ENCODE assay signal across 8 cellular contexts in the genomic region with DNA sequence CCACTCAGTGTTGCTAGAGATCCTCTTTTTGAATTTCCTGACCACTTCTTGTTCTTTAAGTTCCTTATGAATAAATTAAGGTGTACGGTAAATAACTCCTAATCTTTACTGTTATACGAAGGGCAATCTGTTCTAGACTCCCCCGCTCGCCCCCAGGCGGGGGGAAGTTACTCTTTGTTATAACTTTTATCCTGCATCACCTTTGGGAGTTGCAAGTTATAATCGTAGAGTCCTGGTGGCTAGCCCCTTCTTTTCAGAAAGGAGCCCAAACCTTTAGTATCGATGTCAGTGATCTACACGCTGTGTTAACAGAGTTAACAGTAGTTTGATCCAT. TPM values are rescaled to one million over a fixed set of nuclear protein-coding genes. Genes with fewer than 3 reads are reported as not detected.
DNase-seq lines count a peak whose midpoint lies in the region; ATAC-seq and TF ChIP-seq lines count a peak whose summit lies in the region.

No MANE protein-coding gene starts in this region.

- H3K79me2 ChIP-seq in DOHH2 (ENCODE audit: control insufficient read depth, low read length), result peaks cover 4% of the 10 kb centered on the region; the same call in 1 of the 2 replicates

- ATAC-seq in naive thymus-derived CD4-positive, alpha-beta T cell, result no peak
- ATAC-seq in HG02610 (IDR thresholded peaks at IDR 0.05; ENCODE audit: unreplicated experiment), result no peak

- H3K27me3 Mint-ChIP-seq in naive thymus-derived CD4-positive, alpha-beta T cell, result peaks cover 0 to 9% (median 0%) of the 10 kb centered on the region in 5 donors

- peaks cover 0 to 21% (median 19%) of the 10 kb centered on the region in 7 donors for H3K4me1 Mint-ChIP-seq in naive thymus-derived CD4-positive, alpha-beta T cell

- POLR2A ChIA-PET in naive thymus-derived CD4-positive, alpha-beta T cell (lab: Charles Lee), result no interaction called here

- peak overlapping the region; percentile 70 for H3K4me2 ChIP-seq in DOHH2 (ENCODE audit: low read length)

- in situ Hi-C loops in GM13976 (cut with MboI; ENCODE audit: low sequenced_read_pairs, unreplicated experiment), result no loop called here

- TF ChIP-seq CTCF in DOHH2 (IDR thresholded peaks at IDR 0.05; ENCODE audit: low read depth, low read length, poor library complexity, severe bottlenecking) (no peak), choroid plexus epithelial cell (conservative IDR thresholded peaks at IDR 0.05; ENCODE audit: low read depth, low read length) (peak; percentile 7), GM13976 (IDR thresholded peaks at IDR 0.05; ENCODE audit: borderline replicate concordance, control extremely low read depth, extremely low read depth, insufficient read depth, missing control alignments) (no peak)

- peak overlapping the region; percentile 68 to 92 (median 81) for H3K27ac Mint-ChIP-seq in naive thymus-derived CD4-positive, alpha-beta T cell

- H4K20me1 ChIP-seq in DOHH2 (ENCODE audit: control insufficient read depth, insufficient read depth, low read depth, low read length), result no peaks in the 10 kb centered on the region

- intact Hi-C loops in naive thymus-derived CD4-positive, alpha-beta T cell (cut with micrococcal nuclease), result loop anchor here (1.0 to 10.0 kb wide), 10 partner anchors 10 to 1850 kb away; a partner anchor contains a TSS

- DNase-seq in LoVo (ENCODE audit: low spot score) (peak; percentile 11), choroid plexus epithelial cell (ENCODE audit: low read depth) (no peak), NCI-H1436 (lab: John Stamatoyannopoulos, UW) (no peak), RKO (ENCODE audit: low spot score) (no peak), GM13976 (ENCODE audit: low spot score) (no peak)
- peak in 3 of 9 donors; percentile 10 to 24 (median 17) for DNase-seq in naive thymus-derived CD4-positive, alpha-beta T cell

- peak overlapping the region; percentile 78 to 96 (median 91) for H3K4me3 Mint-ChIP-seq in naive thymus-derived CD4-positive, alpha-beta T cell

- no peaks in the 10 kb centered on the region for H3K27me3 ChIP-seq in DOHH2 (ENCODE audit: control insufficient read depth, low read length)
- no peaks in the 10 kb centered on the region for H3K27me3 ChIP-seq in naive thymus-derived CD4-positive, alpha-beta T cell (ENCODE audit: control insufficient read depth in 2 of 2, insufficient read depth in 2 of 2, low read length in 2 of 2)

- peaks cover 9% of the 10 kb centered on the region for H3K4me1 ChIP-seq in DOHH2 (ENCODE audit: control insufficient read depth, low read length)
- peaks cover 4 to 5% of the 10 kb centered on the region in 2 donors for H3K4me1 ChIP-seq in naive thymus-derived CD4-positive, alpha-beta T cell (ENCODE audit: control insufficient read depth in 2 of 2, insufficient read depth in 2 of 2, low read length in 2 of 2)

- H3K9me3 ChIP-seq in DOHH2 (ENCODE audit: control insufficient read depth, insufficient read depth, low read length), result peaks cover 4% of the 10 kb centered on the region; the same call in 1 of the 2 replicates
- H3K9me3 ChIP-seq in naive thymus-derived CD4-positive, alpha-beta T cell (ENCODE audit: control insufficient read depth in 2 of 3, low read length in 3 of 3), result no peaks in the 10 kb centered on the region

- H3F3A ChIP-seq in DOHH2 (ENCODE audit: control insufficient read depth, insufficient read depth), result no peaks in the 10 kb centered on the region

- no peaks in the 10 kb centered on the region for H3K36me3 ChIP-seq in DOHH2 (ENCODE audit: control insufficient read depth, low read length)
- no peaks in the 10 kb centered on the region for H3K36me3 ChIP-seq in naive thymus-derived CD4-positive, alpha-beta T cell (ENCODE audit: control insufficient read depth in 2 of 3, insufficient read depth in 3 of 3, low read length in 3 of 3)

- peak overlapping the region; percentile 80 for H3K4me3 ChIP-seq in DOHH2 (ENCODE audit: low read length)
- H3K4me3 ChIP-seq in choroid plexus epithelial cell (ENCODE audit: low read depth, low read length), result peak overlapping the region; percentile 89
- H3K4me3 ChIP-seq in naive thymus-derived CD4-positive, alpha-beta T cell (ENCODE audit: low read length), result peak overlapping the region; percentile 87

- CTCF ChIA-PET in naive thymus-derived CD4-positive, alpha-beta T cell (lab: Charles Lee), result interaction anchor here (0.7 kb wide), 1 partner anchor 9 kb away, joined by 3 read pairs; no protein-coding TSS in a partner anchor

- peaks cover 0 to 4% (median 0%) of the 10 kb centered on the region in 5 donors for H3K36me3 Mint-ChIP-seq in naive thymus-derived CD4-positive, alpha-beta T cell

- H3K9me2 ChIP-seq in DOHH2 (replicated peaks; ENCODE audit: control insufficient read depth, low read length), result no peaks in the 10 kb centered on the region

- H3K27ac ChIP-seq in DOHH2 (ENCODE audit: low read depth, low read length), result peak overlapping the region; percentile 43; the same call in 1 of the 2 replicates
- H3K27ac ChIP-seq in naive thymus-derived CD4-positive, alpha-beta T cell (ENCODE audit: low read depth, low read length), result peak overlapping the region; percentile 53

- no peaks in the 10 kb centered on the region for H3K9me3 Mint-ChIP-seq in naive thymus-derived CD4-positive, alpha-beta T cell

RNA-seq across cellular contexts. Expression of a gene that starts 0.7 kb away (rescaled TPM):
- total RNA-seq in naive thymus-derived CD4-positive, alpha-beta T cell, result 10 to 100 TPM; 10.9 to 56.3 (median 13.4) TPM
- 10 to 100 TPM; 17.7 to 17.9 TPM for polyA plus RNA-seq in naive thymus-derived CD4-positive, alpha-beta T cell

RNA-seq across cellular contexts. Expression of a gene that starts 26.1 kb away (rescaled TPM):
- total RNA-seq in naive thymus-derived CD4-positive, alpha-beta T cell, result 10 to 100 TPM; 20.6 to 77.9 (median 30.7) TPM
- 10 to 100 TPM; 14.5 to 18.4 TPM for polyA plus RNA-seq in naive thymus-derived CD4-positive, alpha-beta T cell
